ENCODE assay signal across 11 cellular contexts in the genomic region with DNA sequence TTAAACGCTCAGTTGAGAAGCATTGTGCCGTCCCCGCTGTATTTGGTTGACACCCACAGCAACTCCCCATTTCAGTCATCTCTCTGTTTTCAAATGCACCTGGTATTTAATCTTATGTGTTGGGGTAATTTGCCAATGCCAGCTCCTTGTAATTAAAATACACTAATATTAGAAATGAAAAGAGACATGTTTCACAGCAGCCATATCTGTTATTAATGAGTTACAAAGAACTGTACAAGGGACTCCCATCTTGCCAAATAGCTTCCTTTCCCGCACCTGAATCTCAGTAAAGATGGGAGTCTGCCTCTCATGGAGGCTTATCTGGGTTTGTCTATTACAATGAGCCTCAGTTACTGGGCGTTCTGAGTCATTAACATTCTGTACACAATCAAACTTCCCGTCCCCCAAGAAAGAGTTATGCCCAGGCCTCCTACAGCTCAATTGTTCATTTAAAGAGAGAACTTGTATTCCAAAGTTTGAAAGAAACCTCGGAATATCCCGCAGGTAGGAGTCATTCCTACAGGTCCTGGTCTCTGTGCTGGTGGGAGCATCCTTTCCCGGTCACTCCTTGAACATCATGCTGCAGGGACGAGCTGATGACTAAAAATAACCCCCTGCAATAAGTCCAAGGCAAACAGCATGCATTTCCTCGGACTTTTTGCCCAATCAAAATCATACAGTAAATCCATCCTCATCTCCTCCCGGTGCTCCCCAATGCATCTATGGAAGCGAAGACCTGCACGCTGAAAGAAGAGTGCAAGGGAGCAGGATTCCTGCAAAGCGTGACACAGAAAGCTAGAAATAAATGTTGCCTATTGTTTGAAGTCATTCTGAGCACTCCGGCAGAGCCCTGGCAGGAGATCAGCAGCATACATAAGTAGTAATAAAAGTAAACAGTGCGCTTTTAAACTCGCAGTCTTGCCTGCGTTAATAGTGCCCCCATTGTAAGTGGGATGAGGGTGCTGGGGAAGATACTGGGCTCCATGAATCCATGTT. TPM values are rescaled to one million over a fixed set of nuclear protein-coding genes. Genes with fewer than 3 reads are reported as not detected.
DNase-seq lines count a peak whose midpoint lies in the region; ATAC-seq and TF ChIP-seq lines count a peak whose summit lies in the region.
"Had no signal": no experiment of that assay in that cellular context is flagged by ENCODE, and none has a peak within 500 bp of the region (broad histone marks: within the 10 kb centered on the region; RNA-seq: fewer than 3 reads in every experiment).

No MANE protein-coding gene starts in this region.

- no peak overlapping the region for H3K27ac ChIP-seq in psoas muscle

- peaks cover 10% of the 10 kb centered on the region for H3K27me3 Mint-ChIP-seq in T-helper 17 cell

- peak overlapping the region; percentile 70 for H3K27ac Mint-ChIP-seq in T-helper 17 cell

- TF ChIP-seq CTCF in fibroblast of villous mesenchyme (IDR thresholded peaks at IDR 0.05; ENCODE audit: insufficient read depth, low read depth, low read length) (no peak), psoas muscle (IDR thresholded peaks at IDR 0.05) (no peak)

- H3K36me3 ChIP-seq in psoas muscle (ENCODE audit: insufficient read depth in 1 of 2, low read depth in 1 of 2) = no peaks in the 10 kb centered on the region

- no peaks in the 10 kb centered on the region for H3K9me3 ChIP-seq in T-helper 17 cell (ENCODE audit: control insufficient read depth, low read length, poor library complexity, severe bottlenecking)
- no peaks in the 10 kb centered on the region for H3K9me3 ChIP-seq in psoas muscle

- peak overlapping the region; percentile 35 for H3K4me3 ChIP-seq in fibroblast of villous mesenchyme (ENCODE audit: low read depth, low read length)
- H3K4me3 ChIP-seq in psoas muscle = peak overlapping the region; percentile 53

- peak; percentile 49 for DNase-seq in ELR (ENCODE audit: low read depth)
- DNase-seq in T-helper 17 cell = no peak
- DNase-seq in fibroblast of villous mesenchyme (ENCODE audit: low read depth) = peak; percentile 12
- DNase-seq in psoas muscle = no peak
- no peak for DNase-seq in DMS153 (lab: John Stamatoyannopoulos, UW)
- DNase-seq in NCI-H187 treated with DMSO at 0.1 percent for 48 hours (lab: John Stamatoyannopoulos, UW) = no peak
- DNase-seq in NCI-H1417 (lab: John Stamatoyannopoulos, UW) = no peak
- DNase-seq: activated CD4-positive, alpha-beta T cell treated with anti-CD3 and anti-CD28 coated beads for 1 hour; NCI-H510A treated with DMSO at 0.1 percent for 48 hours had no signal

- H3K4me1 ChIP-seq in psoas muscle = no peaks in the 10 kb centered on the region

- ATAC-seq in T-helper 17 cell (no peak), psoas muscle (peak in 1 of 4 donors; percentile 42), HG03139 (IDR thresholded peaks at IDR 0.05; ENCODE audit: unreplicated experiment) (no peak)

- peak overlapping the region; percentile 88 for H3K4me3 Mint-ChIP-seq in T-helper 17 cell

- intact Hi-C loops in psoas muscle (cut with DNase I) = no loop called here

- H3K4me1 Mint-ChIP-seq in T-helper 17 cell = peaks cover 14% of the 10 kb centered on the region

- H3K36me3 Mint-ChIP-seq in T-helper 17 cell (ENCODE audit: low read depth) = no peaks in the 10 kb centered on the region

- H3K27me3 ChIP-seq in psoas muscle (ENCODE audit: insufficient read depth in 3 of 3, low read length in 2 of 3) = peaks cover 0 to 76% (median 0%) of the 10 kb centered on the region in 3 donors

- 42 to 54% (median 54%) methylated on average over 19 of the region's 19 CpGs for WGBS in psoas muscle, 3 donors

RNA-seq across cellular contexts. Expression of a gene that starts 0.9 kb away (rescaled TPM):
- total RNA-seq in T-helper 17 cell (not detected), fibroblast of villous mesenchyme (under 0.01 TPM in 1 of 2 replicates, not detected in the other), psoas muscle (under 1 TPM in 1 of 4 donors, not detected in 3; 0.21 TPM)
- polyA plus RNA-seq in psoas muscle = under 1 TPM in 1 of 3 donors, not detected in 2; 0.01 TPM
- total RNA-seq: mononuclear cell had no signal

Comparison
In these comparisons a context has a peak if more than half of its experiments do, and no peak if none do; other contexts are left out.
1. DNase-seq: peak in ELR (single experiment) and fibroblast of villous mesenchyme (single experiment); none in T-helper 17 cell (0 of 3), psoas muscle (0 of 2), DMS153 (single experiment), NCI-H187 treated with DMSO at 0.1 percent for 48 hours (single experiment) and NCI-H1417 (0 of 3).